14 cellular contexts compared by ENCODE assay signal in genomic region chr4:155769092-155769491, GRCh38. TPM values are rescaled to one million over a fixed set of nuclear protein-coding genes. Genes with fewer than 3 reads are reported as not detected.
DNase-seq lines count a peak whose midpoint lies in the region; ATAC-seq and TF ChIP-seq lines count a peak whose summit lies in the region.
"Had no signal": no experiment of that assay in that cellular context is flagged by ENCODE, and none has a peak within 500 bp of the region (broad histone marks: within the 10 kb centered on the region; RNA-seq: fewer than 3 reads in every experiment).

No MANE protein-coding gene starts in this region.

- CTCF ChIA-PET in activated CD4-positive, alpha-beta T cell treated with anti-CD3 and anti-CD28 coated beads, Interleukin-2, amount 10 ng/mL, durations not matched to agents 7 days and 5 days (lab: Charles Lee) = no interaction called here

- H3K4me1 Mint-ChIP-seq in naive B cell = peaks cover 5 to 7% (median 5%) of the 10 kb centered on the region in 3 donors
- no peaks in the 10 kb centered on the region for H3K4me1 Mint-ChIP-seq in nephron progenitor cell
- no peaks in the 10 kb centered on the region for H3K4me1 Mint-ChIP-seq in activated CD4-positive, alpha-beta T cell treated with anti-CD3 and anti-CD28 coated beads, Interleukin-2, amount 10 ng/mL, durations not matched to agents 7 days and 5 days
- H3K4me1 Mint-ChIP-seq: stimulated activated naive CD8-positive, alpha-beta T cell treated with anti-CD3 and anti-CD28 coated beads, Interleukin-15, amount 100 ng/mL, for 72 hours had no signal

- peak; percentile 76 for ATAC-seq in GM18858 (IDR thresholded peaks at IDR 0.05; ENCODE audit: unreplicated experiment)
- peak; percentile 66 for ATAC-seq in GM21576 (IDR thresholded peaks at IDR 0.05; ENCODE audit: unreplicated experiment)
- ATAC-seq in HG03432 (IDR thresholded peaks at IDR 0.05; ENCODE audit: unreplicated experiment) = peak; percentile 74
- ATAC-seq in naive B cell (ENCODE audit: low read depth in 2 of 2) = peak; percentile 49 to 79
- no peak for ATAC-seq in HG03280 (IDR thresholded peaks at IDR 0.05; ENCODE audit: unreplicated experiment)
- ATAC-seq: activated CD4-positive, CD25-positive, alpha-beta regulatory T cell treated with anti-CD3 and anti-CD28 coated beads, Interleukin-2, amount 50 U/mL, for 24 hours; stimulated activated naive CD8-positive, alpha-beta T cell treated with anti-CD3 and anti-CD28 coated beads, Interleukin-15, amount 100 ng/mL, for 72 hours had no signal

- DNase-seq in naive B cell = no peak
- DNase-seq in nephron progenitor cell = no peak
- DNase-seq in activated CD4-positive, alpha-beta T cell treated with anti-CD3 and anti-CD28 coated beads, Interleukin-2, amount 10 ng/mL, durations not matched to agents 7 days and 5 days = no peak
- DNase-seq: activated T-cell treated with anti-CD3 and anti-CD28 coated beads, Interleukin-2, amount 50 U/mL, for 1 hour; amygdala; C1 segment of cervical spinal cord; cortex of kidney; NCI-H2081 treated with DMSO at 0.1 percent for 48 hours; stimulated activated naive CD8-positive, alpha-beta T cell treated with anti-CD3 and anti-CD28 coated beads, Interleukin-15, amount 100 ng/mL, for 72 hours had no signal

- H3K36me3 Mint-ChIP-seq in naive B cell (no peaks in the 10 kb centered on the region), nephron progenitor cell (ENCODE audit: low read depth) (no peaks in the 10 kb centered on the region)
- no peaks in the 10 kb centered on the region for H3K36me3 Mint-ChIP-seq in activated CD4-positive, alpha-beta T cell treated with anti-CD3 and anti-CD28 coated beads, Interleukin-2, amount 10 ng/mL, durations not matched to agents 7 days and 5 days (ENCODE audit: low read depth)

- TF ChIP-seq CTCF in nephron progenitor cell (IDR thresholded peaks at IDR 0.05) = no peak

- H3K9me3 Mint-ChIP-seq in naive B cell (no peaks in the 10 kb centered on the region), nephron progenitor cell (no peaks in the 10 kb centered on the region)
- H3K9me3 Mint-ChIP-seq in activated CD4-positive, alpha-beta T cell treated with anti-CD3 and anti-CD28 coated beads, Interleukin-2, amount 10 ng/mL, durations not matched to agents 7 days and 5 days = no peaks in the 10 kb centered on the region
- H3K9me3 Mint-ChIP-seq: stimulated activated naive CD8-positive, alpha-beta T cell treated with anti-CD3 and anti-CD28 coated beads, Interleukin-15, amount 100 ng/mL, for 72 hours had no signal

- no peak overlapping the region for H3K27ac Mint-ChIP-seq in naive B cell
- H3K27ac Mint-ChIP-seq in nephron progenitor cell = no peak overlapping the region
- H3K27ac Mint-ChIP-seq in activated CD4-positive, alpha-beta T cell treated with anti-CD3 and anti-CD28 coated beads, Interleukin-2, amount 10 ng/mL, durations not matched to agents 7 days and 5 days = no peak overlapping the region
- H3K27ac Mint-ChIP-seq: stimulated activated naive CD8-positive, alpha-beta T cell treated with anti-CD3 and anti-CD28 coated beads, Interleukin-15, amount 100 ng/mL, for 72 hours had no signal

- no peaks in the 10 kb centered on the region for H3K27me3 Mint-ChIP-seq in naive B cell
- peaks cover 9% of the 10 kb centered on the region for H3K27me3 Mint-ChIP-seq in nephron progenitor cell (ENCODE audit: low read depth, poor library complexity)
- H3K27me3 Mint-ChIP-seq in activated CD4-positive, alpha-beta T cell treated with anti-CD3 and anti-CD28 coated beads, Interleukin-2, amount 10 ng/mL, durations not matched to agents 7 days and 5 days = peaks cover 10% of the 10 kb centered on the region
- H3K27me3 Mint-ChIP-seq: stimulated activated naive CD8-positive, alpha-beta T cell treated with anti-CD3 and anti-CD28 coated beads, Interleukin-15, amount 100 ng/mL, for 72 hours had no signal

- H3K4me3 Mint-ChIP-seq in naive B cell (no peak overlapping the region), nephron progenitor cell (no peak overlapping the region)
- no peak overlapping the region for H3K4me3 Mint-ChIP-seq in activated CD4-positive, alpha-beta T cell treated with anti-CD3 and anti-CD28 coated beads, Interleukin-2, amount 10 ng/mL, durations not matched to agents 7 days and 5 days
- H3K4me3 Mint-ChIP-seq: stimulated activated naive CD8-positive, alpha-beta T cell treated with anti-CD3 and anti-CD28 coated beads, Interleukin-15, amount 100 ng/mL, for 72 hours had no signal

- POLR2A ChIA-PET in activated CD4-positive, alpha-beta T cell treated with anti-CD3 and anti-CD28 coated beads, Interleukin-2, amount 10 ng/mL, durations not matched to agents 7 days and 5 days (lab: Charles Lee) = interaction anchor here (0.6 kb wide), 1 partner anchor 10 kb away, joined by 3 read pairs; no protein-coding TSS in a partner anchor

RNA-seq across cellular contexts. Expression of gene GUCY1B1, which starts 10.3 kb away (rescaled TPM):
- 1 to 10 TPM in 4 of 6 donors, under 1 TPM in 2; 0.38 to 3.2 (median 1.3) TPM for polyA plus RNA-seq in naive B cell (ENCODE audit: low read depth in 6 of 6)
- under 1 TPM; 0.12 to 0.29 TPM for total RNA-seq in activated CD4-positive, alpha-beta T cell treated with anti-CD3 and anti-CD28 coated beads, Interleukin-2, amount 10 ng/mL, durations not matched to agents 7 days and 5 days
